Comparison of ENCODE assay signal across 9 cellular contexts in the genomic region with DNA sequence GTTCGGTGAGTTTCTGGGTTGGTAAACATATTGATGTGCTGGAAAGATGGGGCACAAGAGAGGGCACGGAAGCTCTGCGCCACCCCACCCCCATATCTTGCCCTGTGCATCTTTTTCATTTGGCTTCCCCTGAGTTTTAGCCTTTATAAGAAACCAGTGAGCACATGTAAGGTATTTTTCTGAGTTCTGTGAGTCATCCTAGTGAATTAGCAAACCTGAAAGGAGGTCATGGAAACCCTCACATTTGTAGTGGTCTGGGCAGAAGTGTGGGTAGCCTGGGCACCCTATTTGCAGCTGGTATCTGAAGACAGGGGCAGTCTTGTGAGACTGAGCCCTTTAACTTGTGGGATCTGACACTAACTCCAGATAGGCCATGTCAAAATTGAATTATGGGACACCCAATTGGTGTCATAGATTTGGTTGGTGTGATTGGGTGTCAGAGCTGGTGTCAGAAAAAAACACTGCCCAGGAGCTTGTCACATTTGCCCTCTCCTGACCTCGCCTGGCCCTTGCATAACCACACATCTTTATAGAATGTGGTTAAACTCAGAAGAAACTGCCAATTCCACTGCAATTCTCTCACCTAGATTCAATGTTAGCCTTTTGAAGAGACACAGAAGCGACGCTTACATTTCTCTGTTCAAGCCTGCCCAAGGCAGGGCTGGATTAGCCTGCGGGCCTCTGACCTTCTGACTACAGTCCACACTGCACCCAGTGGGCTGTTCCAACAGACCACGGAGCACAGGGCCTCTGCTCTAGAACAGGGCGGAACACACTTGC. TPM values are rescaled to one million over a fixed set of nuclear protein-coding genes. Genes with fewer than 3 reads are reported as not detected.
DNase-seq lines count a peak whose midpoint lies in the region; ATAC-seq and TF ChIP-seq lines count a peak whose summit lies in the region.
"Had no signal": no experiment of that assay in that cellular context is flagged by ENCODE, and none has a peak within 500 bp of the region (broad histone marks: within the 10 kb centered on the region; RNA-seq: fewer than 3 reads in every experiment).

No MANE protein-coding gene starts in this region.

- no peaks in the 10 kb centered on the region for H3K9me3 ChIP-seq in SJCRH30 (replicated peaks)
- H3K9me3 ChIP-seq in osteoblast (ENCODE audit: low read depth, low read length): no peaks in the 10 kb centered on the region

- H3K4me3 ChIP-seq in SJCRH30 (no peak overlapping the region), osteoblast (ENCODE audit: insufficient read depth, low read length) (no peak overlapping the region)

- no peak overlapping the region for H2AFZ ChIP-seq in osteoblast (ENCODE audit: low read length)

- no peaks in the 10 kb centered on the region for H4K20me1 ChIP-seq in osteoblast (ENCODE audit: insufficient read depth, low read length)

- H3K36me3 ChIP-seq in SJCRH30 (no peaks in the 10 kb centered on the region), osteoblast (ENCODE audit: insufficient read depth, low read length) (no peaks in the 10 kb centered on the region)

- H3K4me1 ChIP-seq in SJCRH30 (peaks cover 18% of the 10 kb centered on the region), osteoblast (ENCODE audit: insufficient read depth, low read length) (no peaks in the 10 kb centered on the region)

- no peaks in the 10 kb centered on the region for H3K27me3 ChIP-seq in SJCRH30
- no peaks in the 10 kb centered on the region for H3K27me3 ChIP-seq in osteoblast (ENCODE audit: insufficient read depth, low read length)

- H3K27ac ChIP-seq in SJCRH30: no peak overlapping the region
- H3K27ac ChIP-seq in osteoblast (ENCODE audit: low read depth, low read length): no peak overlapping the region

- no peak overlapping the region for H3K4me2 ChIP-seq in osteoblast (ENCODE audit: insufficient read depth, low read length)

- ATAC-seq in GM18907 (IDR thresholded peaks at IDR 0.05; ENCODE audit: unreplicated experiment): peak; percentile 70

- DNase-seq in SKM-1 (lab: John Stamatoyannopoulos, UW; ENCODE audit: unreplicated experiment) (peak; percentile 69), SJCRH30 (no peak), DMS79 treated with DMSO at 0.1 percent for 48 hours (lab: John Stamatoyannopoulos, UW) (no peak), osteoblast (ENCODE audit: insufficient read length, low spot score, missing footprints) (no peak), NCI-H2029 (lab: John Stamatoyannopoulos, UW) (no peak)
- DNase-seq in activated naive CD8-positive, alpha-beta T cell treated with anti-CD3 and anti-CD28 coated beads, Interleukin-2, amount 50 U/mL, for 16 hours (ENCODE audit: low read depth, low spot score): peak; percentile 41
- DNase-seq in stimulated activated CD4-positive, alpha-beta T cell treated with anti-CD3 and anti-CD28 coated beads, Interleukin-1b, Interleukin-23, amount 100 ng/mL, for 24 hours (ENCODE audit: low read depth in 4 of 4, low spot score in 1 of 4): peak in 3 of 4 experiments; percentile 39 to 74 (median 54)

- no peaks in the 10 kb centered on the region for H3K79me2 ChIP-seq in osteoblast (ENCODE audit: insufficient read depth, low read length)

- TF ChIP-seq CTCF in osteoblast (IDR thresholded peaks at IDR 0.05; ENCODE audit: extremely low read depth, low read depth, low read length): no peak

RNA-seq across cellular contexts. Expression of a gene that starts 12.0 kb away (rescaled TPM):
- 19.6 and 22.0 TPM in 2 replicates for total RNA-seq in SJCRH30 (2014; rRNA removed; shearing (Covaris generic))
- total RNA-seq in osteoblast: 50.7 and 54.2 TPM in 2 replicates
- total RNA-seq: HT1080 had no signal

RNA-seq across cellular contexts. Expression of a gene that starts 51.2 kb away (rescaled TPM):
- 58.1 and 65.6 TPM in 2 replicates for total RNA-seq in SJCRH30 (2014; rRNA removed; shearing (Covaris generic))
- total RNA-seq in osteoblast: 46.0 and 53.9 TPM in 2 replicates

Comparison
In these comparisons a context has a peak if more than half of its experiments do, and no peak if none do; other contexts are left out.
1. DNase-seq: peak in SKM-1 (single experiment), activated naive CD8-positive, alpha-beta T cell treated with anti-CD3 and anti-CD28 coated beads, Interleukin-2, amount 50 U/mL, for 16 hours (single experiment) and stimulated activated CD4-positive, alpha-beta T cell treated with anti-CD3 and anti-CD28 coated beads, Interleukin-1b, Interleukin-23, amount 100 ng/mL, for 24 hours (3 of 4); none in SJCRH30 (0 of 2), DMS79 treated with DMSO at 0.1 percent for 48 hours (single experiment), osteoblast (single experiment) and NCI-H2029 (single experiment).